In the genomic region with DNA sequence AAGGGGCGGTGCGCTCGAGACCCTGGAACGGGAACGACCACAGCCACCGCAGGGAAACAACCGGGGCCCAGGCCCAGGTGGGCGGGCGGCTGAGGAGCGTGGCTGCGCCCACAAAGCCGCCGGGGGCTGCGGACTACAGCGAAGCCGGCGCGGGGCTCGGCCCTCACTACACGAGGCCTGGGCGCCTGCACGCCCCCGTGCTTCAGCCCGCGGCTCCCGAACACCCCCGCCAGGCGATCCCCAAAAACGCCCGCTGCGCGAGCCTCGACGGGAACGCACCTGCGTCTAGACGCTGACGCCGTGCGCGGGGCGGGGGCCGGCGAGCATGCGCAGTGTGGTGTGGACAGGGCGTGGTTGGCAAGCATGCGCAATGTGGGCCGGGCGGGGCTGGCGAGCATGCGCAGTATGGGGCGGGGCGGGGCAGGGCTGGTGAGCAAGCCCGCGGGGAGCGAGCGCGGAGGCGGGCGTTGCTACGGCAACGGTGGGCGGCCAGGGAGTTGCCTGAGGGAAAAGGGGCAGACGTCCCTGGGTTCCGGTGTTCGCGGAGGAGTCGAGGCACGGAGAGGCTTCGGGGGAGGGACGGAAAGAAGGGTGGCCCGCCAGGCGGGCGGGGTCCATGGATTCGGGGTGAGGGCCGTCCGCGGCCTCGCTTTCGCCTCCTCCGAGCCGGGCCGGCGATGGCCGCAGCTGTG, we compare ENCODE assay signal across 1 cellular context.
TF ChIP-seq lines count a peak whose summit lies in the region.

Gene RNF32, plus strand, starts transcription at position 518 of the 692 bp plus-strand sequence. CDS start 3,104 bp downstream, outside the sequence.

TF ChIP-seq in K562, 482 proteins besides CTCF, POLR2A, EP300 and RAD21 (continued from another document):
- TF ChIP-seq, protein P1, sequence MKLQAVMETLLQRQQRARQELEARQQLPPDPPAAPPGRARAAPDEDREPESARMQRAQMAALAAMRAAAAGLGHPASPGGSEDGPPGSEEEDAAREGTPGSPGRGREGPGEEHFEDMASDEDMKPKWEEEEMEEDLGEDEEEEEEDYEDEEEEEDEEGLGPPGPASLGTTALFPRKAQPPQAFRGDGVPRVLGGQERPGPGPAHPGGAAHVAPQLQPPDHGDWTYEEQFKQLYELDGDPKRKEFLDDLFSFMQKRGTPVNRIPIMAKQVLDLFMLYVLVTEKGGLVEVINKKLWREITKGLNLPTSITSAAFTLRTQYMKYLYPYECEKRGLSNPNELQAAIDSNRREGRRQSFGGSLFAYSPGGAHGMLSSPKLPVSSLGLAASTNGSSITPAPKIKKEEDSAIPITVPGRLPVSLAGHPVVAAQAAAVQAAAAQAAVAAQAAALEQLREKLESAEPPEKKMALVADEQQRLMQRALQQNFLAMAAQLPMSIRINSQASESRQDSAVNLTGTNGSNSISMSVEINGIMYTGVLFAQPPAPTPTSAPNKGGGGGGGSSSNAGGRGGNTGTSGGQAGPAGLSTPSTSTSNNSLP (IDR thresholded peaks at IDR 0.05; ENCODE audit: borderline replicate concordance, low read depth, low read length), result no peak
- TF ChIP-seq ERF (CRISPR knock-in tag; IDR thresholded peaks at IDR 0.05), result peak; percentile 96
- TF ChIP-seq ZNF134 (CRISPR knock-in tag; conservative IDR thresholded peaks at IDR 0.05), result 0 out of 2 replicates have a peak, but pooled peaks have one; percentile 40
- TF ChIP-seq PHTF2 (CRISPR knock-in tag; IDR thresholded peaks at IDR 0.05), result no peak
- peak; percentile 81 for TF ChIP-seq ETV1 (tag; conservative IDR thresholded peaks at IDR 0.05; ENCODE audit: low read depth)
- no peak for TF ChIP-seq EWSR1 (IDR thresholded peaks at IDR 0.05; ENCODE audit: borderline replicate concordance, low read depth, partially characterized antibody)
- peak; percentile 23; the same call in 1 of the 2 replicates for TF ChIP-seq NCOR1 (IDR thresholded peaks at IDR 0.05)
- peak; percentile 77 for TF ChIP-seq RBM22 (IDR thresholded peaks at IDR 0.05; ENCODE audit: low read depth, low read length, poor library complexity, severe bottlenecking)
- TF ChIP-seq ZNF133 (CRISPR knock-in tag; IDR thresholded peaks at IDR 0.05), result peak; percentile 78
- TF ChIP-seq FOXA3 (CRISPR knock-in tag; conservative IDR thresholded peaks at IDR 0.05 in 1 of 2, IDR thresholded peaks at IDR 0.05 in 1 of 2), result peak in 1 of 2 experiments; percentile 93; a peak in 2 of 4 replicates
- TF ChIP-seq ZSCAN32 (CRISPR knock-in tag; IDR thresholded peaks at IDR 0.05), result peak; percentile 15; the same call in 1 of the 2 replicates
- TF ChIP-seq ZBTB43 (CRISPR knock-in tag; IDR thresholded peaks at IDR 0.05), result 0 out of 2 replicates have a peak, but pooled peaks have one; percentile 10
- TF ChIP-seq, protein P2, sequence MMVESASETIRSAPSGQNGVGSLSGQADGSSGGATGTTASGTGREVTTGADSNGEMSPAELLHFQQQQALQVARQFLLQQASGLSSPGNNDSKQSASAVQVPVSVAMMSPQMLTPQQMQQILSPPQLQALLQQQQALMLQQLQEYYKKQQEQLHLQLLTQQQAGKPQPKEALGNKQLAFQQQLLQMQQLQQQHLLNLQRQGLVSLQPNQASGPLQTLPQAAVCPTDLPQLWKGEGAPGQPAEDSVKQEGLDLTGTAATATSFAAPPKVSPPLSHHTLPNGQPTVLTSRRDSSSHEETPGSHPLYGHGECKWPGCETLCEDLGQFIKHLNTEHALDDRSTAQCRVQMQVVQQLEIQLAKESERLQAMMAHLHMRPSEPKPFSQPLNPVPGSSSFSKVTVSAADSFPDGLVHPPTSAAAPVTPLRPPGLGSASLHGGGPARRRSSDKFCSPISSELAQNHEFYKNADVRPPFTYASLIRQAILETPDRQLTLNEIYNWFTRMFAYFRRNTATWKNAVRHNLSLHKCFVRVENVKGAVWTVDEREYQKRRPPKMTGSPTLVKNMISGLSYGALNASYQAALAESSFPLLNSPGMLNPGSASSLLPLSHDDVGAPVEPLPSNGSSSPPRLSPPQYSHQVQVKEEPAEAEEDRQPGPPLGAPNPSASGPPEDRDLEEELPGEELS (CRISPR knock-in tag; IDR thresholded peaks at IDR 0.05; ENCODE audit: borderline replicate concordance), result peak; percentile 95
- peak; percentile 21 for TF ChIP-seq FIP1L1 (IDR thresholded peaks at IDR 0.05; ENCODE audit: low read depth, low read length, poor library complexity, severe bottlenecking)
- TF ChIP-seq FOXM1 (IDR thresholded peaks at IDR 0.05; ENCODE audit: low read depth), result no peak
- TF ChIP-seq FOXM1 (CRISPR knock-in tag; IDR thresholded peaks at IDR 0.05; ENCODE audit: low read depth), result 0 out of 2 replicates have a peak, but pooled peaks have one; percentile 65
- TF ChIP-seq, protein P3, sequence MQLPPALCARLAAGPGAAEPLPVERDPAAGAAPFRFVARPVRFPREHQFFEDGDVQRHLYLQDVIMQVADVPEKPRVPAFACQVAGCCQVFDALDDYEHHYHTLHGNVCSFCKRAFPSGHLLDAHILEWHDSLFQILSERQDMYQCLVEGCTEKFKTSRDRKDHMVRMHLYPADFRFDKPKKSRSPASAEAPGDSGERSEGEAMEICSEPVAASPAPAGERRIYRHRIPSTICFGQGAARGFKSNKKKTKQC (CRISPR knock-in tag; IDR thresholded peaks at IDR 0.05), result peak; percentile 95; the same call in 1 of the 2 replicates
- TF ChIP-seq ZNF41 (CRISPR knock-in tag; conservative IDR thresholded peaks at IDR 0.05), result peak; percentile 58; the same call in 1 of the 2 replicates
- peak; percentile 95 for TF ChIP-seq ARID4B (CRISPR knock-in tag; IDR thresholded peaks at IDR 0.05)
